ENCODE assay signal across 21 cellular contexts in the genomic region with DNA sequence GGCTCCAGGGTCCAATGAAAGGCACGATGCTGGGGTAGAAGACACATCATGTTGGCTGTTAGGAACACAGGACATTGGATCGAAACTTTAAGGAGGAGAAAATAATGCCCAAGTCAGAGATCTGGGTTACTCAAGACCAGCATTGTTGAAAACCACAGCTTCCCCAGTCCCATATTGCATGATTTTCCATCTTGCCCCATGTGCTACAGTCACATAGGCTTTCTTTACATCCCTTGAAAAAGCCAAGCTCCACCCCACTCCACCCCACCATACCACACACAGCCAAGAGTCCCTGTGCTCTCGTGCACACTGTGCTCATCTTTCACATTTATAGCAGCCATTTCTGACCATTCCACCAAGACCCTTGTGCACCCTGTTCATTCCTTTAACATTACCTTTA.
DNase-seq lines count a peak whose midpoint lies in the region; ATAC-seq and TF ChIP-seq lines count a peak whose summit lies in the region.
"Had no signal": no experiment of that assay in that cellular context is flagged by ENCODE, and none has a peak within 500 bp of the region (broad histone marks: within the 10 kb centered on the region; RNA-seq: fewer than 3 reads in every experiment).

No MANE protein-coding gene starts in this region.

- TF ChIP-seq RAD21 in IMR-90 (IDR thresholded peaks at IDR 0.05; ENCODE audit: low read length): no peak

- no peaks in the 10 kb centered on the region for H3K36me3 ChIP-seq in IMR-90 (ENCODE audit: control insufficient read depth, insufficient read depth, low read length)
- no peaks in the 10 kb centered on the region for H3K36me3 ChIP-seq in mesendoderm (ENCODE audit: control insufficient read depth, insufficient read depth, low read length)
- no peaks in the 10 kb centered on the region for H3K36me3 ChIP-seq in breast epithelium
- H3K36me3 ChIP-seq: HAP-1, MG63 had no signal

- H3K23ac ChIP-seq in IMR-90 (ENCODE audit: low read depth, low read length) (no peak overlapping the region), mesendoderm (ENCODE audit: low read length) (no peak overlapping the region)

- in situ Hi-C loops in IMR-90 (cut with MboI; ENCODE audit: low sequenced_read_pairs): no loop called here

- POLR2A ChIA-PET in IMR-90 (lab: Charles Lee; ENCODE audit: unreplicated experiment): no interaction called here

- intact Hi-C loops in IMR-90 (cut with micrococcal nuclease) (no loop called here), breast epithelium (cut with DNase I; ENCODE audit: low total_unique reads) (loop anchor here (5.0 kb wide), 1 partner anchor 995 kb away; no protein-coding TSS in a partner anchor)

- H4K8ac ChIP-seq in IMR-90 (ENCODE audit: low read depth in 2 of 2, low read length in 2 of 2): no peak overlapping the region
- no peak overlapping the region for H4K8ac ChIP-seq in mesendoderm (ENCODE audit: low read depth, low read length)

- H2AK5ac ChIP-seq in IMR-90 (ENCODE audit: low read depth, low read length) (no peak overlapping the region), mesendoderm (ENCODE audit: low read length) (no peak overlapping the region)

- no peaks in the 10 kb centered on the region; the same call in 1 of the 2 replicates for H4K20me1 ChIP-seq in IMR-90 (ENCODE audit: insufficient read depth, low read length)

- no peak overlapping the region for H2BK20ac ChIP-seq in IMR-90 (ENCODE audit: low read depth, low read length)

- dilution Hi-C loops in IMR-90 (cut with HindIII; ENCODE audit: low sequenced_read_pairs, unreplicated experiment): no loop called here

- H3K4me1 ChIP-seq in IMR-90 (ENCODE audit: control insufficient read depth, insufficient read depth, low read length) (peaks cover 3% of the 10 kb centered on the region), mesendoderm (ENCODE audit: control insufficient read depth, low read depth, low read length) (no peaks in the 10 kb centered on the region), breast epithelium (no peaks in the 10 kb centered on the region)

- DNase-seq in IMR-90 (no peak), NOMO-1 (lab: John Stamatoyannopoulos, UW; ENCODE audit: unreplicated experiment in 2 of 2) (peak; percentile 57 to 79), SIG-M5 treated with dmso at 0.1 percent for 504 hours (lab: John Stamatoyannopoulos, UW; ENCODE audit: unreplicated experiment) (peak; percentile 88), mesendoderm (no peak), breast epithelium (ENCODE audit: low spot score in 2 of 2) (no peak), SHP77 treated with DMSO at 0.1 percent for 48 hours (lab: John Stamatoyannopoulos, UW) (no peak), NCI-H2171 treated with DMSO at 0.1 percent for 48 hours (lab: John Stamatoyannopoulos, UW) (no peak)
- DNase-seq: AML-193; C1 segment of cervical spinal cord; Calu3; CD8-positive, alpha-beta T cell; MG63; NCI-H1694; NCI-H2081 treated with DMSO at 0.1 percent for 48 hours; NCI-H446; NCI-H526; SK-N-SH; T-cell had no signal

- H2BK15ac ChIP-seq in IMR-90 (ENCODE audit: low read depth, low read length) (no peak overlapping the region), mesendoderm (replicated peaks; ENCODE audit: low read depth) (peak overlapping the region; percentile 60)

- H3K14ac ChIP-seq in IMR-90 (replicated peaks; ENCODE audit: low read depth, low read length): no peak overlapping the region

- no peak overlapping the region for H2AK9ac ChIP-seq in IMR-90 (replicated peaks; ENCODE audit: low read depth, low read length, poor library complexity)

- CTCF ChIA-PET in IMR-90 (lab: Yijun Ruan, JAX): no interaction called here

- H3K56ac ChIP-seq in IMR-90 (ENCODE audit: extremely low read depth, insufficient read depth, low read length): no peak overlapping the region
- no peak overlapping the region for H3K56ac ChIP-seq in mesendoderm (ENCODE audit: low read length)

- H2BK5ac ChIP-seq in IMR-90 (ENCODE audit: low read depth, low read length, poor library complexity, severe bottlenecking): no peak overlapping the region
- H2BK5ac ChIP-seq in mesendoderm (ENCODE audit: low read length): no peak overlapping the region

- no peak for ATAC-seq in IMR-90 (ENCODE audit: low read depth)
- ATAC-seq: CD8-positive, alpha-beta T cell; GM23338; Right ventricle myocardium inferior; T-cell had no signal

- H3K27me3 ChIP-seq in IMR-90 (ENCODE audit: control insufficient read depth, insufficient read depth, low read length) (peaks cover 4% of the 10 kb centered on the region), mesendoderm (ENCODE audit: insufficient read depth, low read length, poor library complexity) (no peaks in the 10 kb centered on the region), breast epithelium (no peaks in the 10 kb centered on the region)
- H3K27me3 ChIP-seq: MG63 had no signal

- peaks cover 3% of the 10 kb centered on the region; the same call in 1 of the 2 replicates for H3K9me1 ChIP-seq in IMR-90 (ENCODE audit: insufficient read depth, low read length)

- H3K9me3 ChIP-seq in IMR-90 (ENCODE audit: control insufficient read depth, insufficient read depth, low read length) (no peaks in the 10 kb centered on the region), breast epithelium (no peaks in the 10 kb centered on the region)
- H3K9me3 ChIP-seq: HAP-1, MG63, SK-N-SH had no signal

- peak overlapping the region; percentile 21 for H2AFZ ChIP-seq in IMR-90 (replicated peaks; ENCODE audit: low read length, poor library complexity)
- H2AFZ ChIP-seq: GM23338 had no signal

- H2BK120ac ChIP-seq in IMR-90 (ENCODE audit: low read depth, low read length) (no peak overlapping the region), mesendoderm (ENCODE audit: low read depth, low read length) (no peak overlapping the region)

- H3K4ac ChIP-seq in IMR-90 (ENCODE audit: low read depth, low read length) (no peak overlapping the region), mesendoderm (ENCODE audit: low read depth, low read length) (no peak overlapping the region)

- H4K91ac ChIP-seq in IMR-90 (ENCODE audit: insufficient read depth, low read depth, low read length): no peak overlapping the region

- H3K27ac ChIP-seq in IMR-90 (ENCODE audit: insufficient read depth, low read length) (no peak overlapping the region), mesendoderm (ENCODE audit: low read depth, low read length) (no peak overlapping the region), breast epithelium (no peak overlapping the region)

- no TSS peak for BruUV-seq in IMR-90 (replicated peaks; lab: Mats Ljungman, UMichigan)

- TF ChIP-seq CTCF in IMR-90 (conservative IDR thresholded peaks at IDR 0.05; ENCODE audit: low read depth, low read length) (no peak), breast epithelium (IDR thresholded peaks at IDR 0.05) (no peak)

- H3K79me1 ChIP-seq in IMR-90 (ENCODE audit: low read depth in 1 of 2, low read length in 2 of 2) (no peaks in the 10 kb centered on the region), mesendoderm (ENCODE audit: low read length) (no peaks in the 10 kb centered on the region)

- H4K5ac ChIP-seq in IMR-90 (ENCODE audit: low read depth, low read length) (no peak overlapping the region), mesendoderm (ENCODE audit: low read length) (no peak overlapping the region)

- H3K18ac ChIP-seq in IMR-90 (ENCODE audit: low read depth, low read length) (no peak overlapping the region), mesendoderm (ENCODE audit: low read length) (no peak overlapping the region)

- H3K4me3 ChIP-seq in IMR-90 (ENCODE audit: insufficient read depth, low read depth, low read length): no peak overlapping the region
- H3K4me3 ChIP-seq in mesendoderm (ENCODE audit: low read length): no peak overlapping the region
- H3K4me3 ChIP-seq in breast epithelium: no peak overlapping the region
- H3K4me3 ChIP-seq: GM23338, HAP-1, MG63 had no signal

- H3K4me2 ChIP-seq in IMR-90 (ENCODE audit: low read depth, low read length) (no peak overlapping the region), mesendoderm (ENCODE audit: low read length) (no peak overlapping the region)
- H3K4me2 ChIP-seq: GM23338, SK-N-SH had no signal

- TF ChIP-seq POLR2A in IMR-90 (IDR thresholded peaks at IDR 0.05; ENCODE audit: low read depth, low read length) (no peak), breast epithelium (IDR thresholded peaks at IDR 0.05) (no peak)

- whole genome bisulfite sequencing in IMR-90 (ENCODE audit: extremely low coverage in 2 of 2, insufficient read length in 1 of 2), 2 experiments: no CpG with 5 or more reads among the region's 3 CpGs
- no CpG with 5 or more reads among the region's 3 CpGs for WGBS in mesendoderm (ENCODE audit: extremely low coverage, insufficient coverage, low lambda C conversion rate)

- no peaks in the 10 kb centered on the region for H3K79me2 ChIP-seq in mesendoderm (ENCODE audit: control insufficient read depth, insufficient read depth, low read length)

- H3K9ac ChIP-seq in IMR-90 (ENCODE audit: low read depth, low read length): no peak overlapping the region
- H3K9ac ChIP-seq in mesendoderm (ENCODE audit: low read length): no peak overlapping the region
- H3K9ac ChIP-seq: SK-N-SH had no signal

TF ChIP-seq in IMR-90, 13 proteins besides CTCF, POLR2A, EP300 and RAD21 (continues in another document):
- TF ChIP-seq FOS (IDR thresholded peaks at IDR 0.05; ENCODE audit: low read depth, low read length) (no peak), MAFK (IDR thresholded peaks at IDR 0.05; ENCODE audit: low read depth, low read length) (no peak), BHLHE40 (IDR thresholded peaks at IDR 0.05; ENCODE audit: low read depth, low read length) (no peak), MXI1 (IDR thresholded peaks at IDR 0.05; ENCODE audit: borderline replicate concordance, low read depth, low read length) (no peak), MAZ (IDR thresholded peaks at IDR 0.05; ENCODE audit: borderline replicate concordance, low read depth, low read length) (no peak), CHD1 (IDR thresholded peaks at IDR 0.05; ENCODE audit: low read depth, low read length) (no peak), RFX5 (IDR thresholded peaks at IDR 0.05; ENCODE audit: low read depth, low read length) (no peak), NFE2L2 (IDR thresholded peaks at IDR 0.05; ENCODE audit: low read depth, low read length) (no peak)
- TF ChIP-seq, protein P1, sequence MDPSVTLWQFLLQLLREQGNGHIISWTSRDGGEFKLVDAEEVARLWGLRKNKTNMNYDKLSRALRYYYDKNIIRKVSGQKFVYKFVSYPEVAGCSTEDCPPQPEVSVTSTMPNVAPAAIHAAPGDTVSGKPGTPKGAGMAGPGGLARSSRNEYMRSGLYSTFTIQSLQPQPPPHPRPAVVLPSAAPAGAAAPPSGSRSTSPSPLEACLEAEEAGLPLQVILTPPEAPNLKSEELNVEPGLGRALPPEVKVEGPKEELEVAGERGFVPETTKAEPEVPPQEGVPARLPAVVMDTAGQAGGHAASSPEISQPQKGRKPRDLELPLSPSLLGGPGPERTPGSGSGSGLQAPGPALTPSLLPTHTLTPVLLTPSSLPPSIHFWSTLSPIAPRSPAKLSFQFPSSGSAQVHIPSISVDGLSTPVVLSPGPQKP (IDR thresholded peaks at IDR 0.05; ENCODE audit: borderline replicate concordance, low read depth, low read length): no peak

Comparison
In these comparisons a context has a peak if more than half of its experiments do, and no peak if none do; other contexts are left out.
1. DNase-seq: peak in NOMO-1 (2 of 2) and SIG-M5 treated with dmso at 0.1 percent for 504 hours (single experiment); none in IMR-90 (single experiment), mesendoderm (single experiment), breast epithelium (0 of 2), SHP77 treated with DMSO at 0.1 percent for 48 hours (single experiment) and NCI-H2171 treated with DMSO at 0.1 percent for 48 hours (single experiment).